In the genomic region with DNA sequence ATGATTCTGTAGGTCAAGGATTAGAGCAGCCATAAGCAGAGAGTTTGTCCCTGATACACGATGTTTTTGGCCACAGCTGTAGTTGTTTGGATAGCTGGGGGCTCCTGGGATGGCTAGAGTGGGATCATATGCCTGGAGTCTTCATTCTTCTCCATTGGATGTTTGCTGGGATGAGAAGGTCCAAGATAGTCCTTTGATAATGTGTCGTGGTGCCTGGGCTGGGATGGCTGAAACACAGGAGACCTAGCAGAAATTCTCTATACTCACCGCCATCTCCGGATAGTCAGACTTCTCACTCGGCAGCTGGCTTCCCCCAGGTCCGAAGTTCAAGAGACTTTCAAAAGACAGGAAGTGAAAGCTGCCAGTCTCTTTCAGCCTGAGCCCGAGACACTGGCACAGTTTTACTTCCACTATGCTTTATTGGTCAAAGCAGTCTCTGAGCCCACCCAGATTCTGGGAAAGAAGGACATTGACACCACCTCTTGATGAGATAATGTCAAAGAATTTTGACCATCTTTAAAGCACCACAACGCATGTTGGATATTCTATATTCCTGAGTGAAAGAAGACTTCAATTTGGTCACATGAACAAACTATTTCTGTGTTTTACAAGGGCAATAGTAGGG, we compare ENCODE assay signal across 9 cellular contexts. TPM values are rescaled to one million over a fixed set of nuclear protein-coding genes. Genes with fewer than 3 reads are reported as not detected.
A peak's percentile ranks its signal among the peaks of the same experiment; 100 is the strongest.
DNase-seq lines count a peak whose midpoint lies in the region; ATAC-seq and TF ChIP-seq lines count a peak whose summit lies in the region.
"Had no signal": no experiment of that assay in that cellular context is flagged by ENCODE, and none has a peak within 500 bp of the region (broad histone marks: within the 10 kb centered on the region; RNA-seq: fewer than 3 reads in every experiment).

No MANE protein-coding gene starts in this region.

- H3K4me1 Mint-ChIP-seq in stimulated activated naive CD8-positive, alpha-beta T cell treated with anti-CD3 and anti-CD28 coated beads, Interleukin-15, amount 100 ng/mL, for 72 hours: peaks cover 7% of the 10 kb centered on the region
- peaks cover 2% of the 10 kb centered on the region for H3K4me1 Mint-ChIP-seq in endodermal cell

- peaks cover 13% of the 10 kb centered on the region for H3K4me1 ChIP-seq in Loucy (ENCODE audit: insufficient read depth, low read length, poor library complexity, severe bottlenecking)
- no peaks in the 10 kb centered on the region for H3K4me1 ChIP-seq in endodermal cell (ENCODE audit: control insufficient read depth, insufficient read depth, low read length)

- no peaks in the 10 kb centered on the region for H3K36me3 Mint-ChIP-seq in endodermal cell (ENCODE audit: low read depth)

- peak overlapping the region; percentile 73 for H3K4me3 ChIP-seq in Loucy (ENCODE audit: low read length, poor library complexity, severe bottlenecking)
- no peak overlapping the region for H3K4me3 ChIP-seq in endodermal cell (ENCODE audit: low read length)

- peak overlapping the region; percentile 67 for H3K4me2 ChIP-seq in Loucy (ENCODE audit: low read depth, low read length, poor library complexity, severe bottlenecking)

- H3F3A ChIP-seq in Loucy (ENCODE audit: low read depth): no peaks in the 10 kb centered on the region

- H2AFZ ChIP-seq in Loucy (ENCODE audit: low read length): peak overlapping the region; percentile 80

- no peak overlapping the region for H3K27ac Mint-ChIP-seq in stimulated activated naive CD8-positive, alpha-beta T cell treated with anti-CD3 and anti-CD28 coated beads, Interleukin-15, amount 100 ng/mL, for 72 hours
- H3K27ac Mint-ChIP-seq in endodermal cell: no peak overlapping the region
- H3K27ac Mint-ChIP-seq: T-helper 1 cell treated with Interleukin-12 subunit alpha and Interleukin-12 subunit beta and Interleukin-4 antibody, amounts not matched to agents 30 μg/mL and 1 μg/mL, for 36 hours had no signal

- H4K20me1 ChIP-seq in Loucy (ENCODE audit: insufficient read depth, low read length, poor library complexity, severe bottlenecking): no peaks in the 10 kb centered on the region

- H3K9me3 ChIP-seq in Loucy (ENCODE audit: insufficient read depth, low read depth, low read length) (no peaks in the 10 kb centered on the region), endodermal cell (ENCODE audit: control insufficient read depth, low read length) (no peaks in the 10 kb centered on the region)

- H3K4me3 Mint-ChIP-seq in stimulated activated naive CD8-positive, alpha-beta T cell treated with anti-CD3 and anti-CD28 coated beads, Interleukin-15, amount 100 ng/mL, for 72 hours: no peak overlapping the region
- no peak overlapping the region for H3K4me3 Mint-ChIP-seq in endodermal cell
- H3K4me3 Mint-ChIP-seq: T-helper 1 cell treated with Interleukin-12 subunit alpha and Interleukin-12 subunit beta and Interleukin-4 antibody, amounts not matched to agents 30 μg/mL and 1 μg/mL, for 36 hours had no signal

- H3K9ac ChIP-seq in Loucy (ENCODE audit: low read depth, low read length, poor library complexity, severe bottlenecking): peak overlapping the region; percentile 75
- no peak overlapping the region for H3K9ac ChIP-seq in endodermal cell (ENCODE audit: extremely low read depth, low read length, poor library complexity, severe bottlenecking)

- H3K27ac ChIP-seq in endodermal cell (ENCODE audit: low read depth, low read length): no peak overlapping the region

- peak; percentile 95 for ATAC-seq in GM18861 (IDR thresholded peaks at IDR 0.05; ENCODE audit: unreplicated experiment)
- ATAC-seq in GM21825 (IDR thresholded peaks at IDR 0.05; ENCODE audit: unreplicated experiment): peak; percentile 97
- ATAC-seq in stimulated activated naive CD8-positive, alpha-beta T cell treated with anti-CD3 and anti-CD28 coated beads, Interleukin-15, amount 100 ng/mL, for 72 hours: peak; percentile 59

- no peaks in the 10 kb centered on the region for H3K9me3 Mint-ChIP-seq in stimulated activated naive CD8-positive, alpha-beta T cell treated with anti-CD3 and anti-CD28 coated beads, Interleukin-15, amount 100 ng/mL, for 72 hours
- H3K9me3 Mint-ChIP-seq in endodermal cell: no peaks in the 10 kb centered on the region
- H3K9me3 Mint-ChIP-seq: T-helper 1 cell treated with Interleukin-12 subunit alpha and Interleukin-12 subunit beta and Interleukin-4 antibody, amounts not matched to agents 30 μg/mL and 1 μg/mL, for 36 hours had no signal

- H3K27me3 Mint-ChIP-seq in stimulated activated naive CD8-positive, alpha-beta T cell treated with anti-CD3 and anti-CD28 coated beads, Interleukin-15, amount 100 ng/mL, for 72 hours: peaks cover 25% of the 10 kb centered on the region
- no peaks in the 10 kb centered on the region for H3K27me3 Mint-ChIP-seq in endodermal cell (ENCODE audit: insufficient read depth)

- no peaks in the 10 kb centered on the region for H3K27me3 ChIP-seq in Loucy (ENCODE audit: insufficient read depth, low read length, poor library complexity, severe bottlenecking)
- H3K27me3 ChIP-seq in endodermal cell (ENCODE audit: control insufficient read depth, insufficient read depth, low read length, poor library complexity, severe bottlenecking): no peaks in the 10 kb centered on the region

- H3K36me3 ChIP-seq in Loucy (ENCODE audit: insufficient read depth, low read length) (no peaks in the 10 kb centered on the region), endodermal cell (ENCODE audit: control insufficient read depth, insufficient read depth, low read length) (no peaks in the 10 kb centered on the region)

- 90 to 94% methylated on average over 6 to 8 of the region's 8 CpGs for WGBS in endodermal cell (ENCODE audit: insufficient coverage in 1 of 2, insufficient read length in 1 of 2), 2 experiments

- no peak for TF ChIP-seq CTCF in Loucy (conservative IDR thresholded peaks at IDR 0.05; ENCODE audit: low read length)
- no peak for TF ChIP-seq CTCF in endodermal cell (conservative IDR thresholded peaks at IDR 0.05)

- H3K9me2 ChIP-seq in Loucy (replicated peaks; ENCODE audit: low read depth, low read length): no peaks in the 10 kb centered on the region

- DNase-seq in germinal center (ENCODE audit: low spot score) (peak; percentile 30), HuH-7.5 (ENCODE audit: low spot score) (no peak), NCI-H226 (no peak), endodermal cell (no peak)
- no peak for DNase-seq in stimulated activated naive CD8-positive, alpha-beta T cell treated with anti-CD3 and anti-CD28 coated beads, Interleukin-15, amount 100 ng/mL, for 72 hours

- H3K79me2 ChIP-seq in Loucy (ENCODE audit: insufficient read depth, low read length): peaks cover 19% of the 10 kb centered on the region

RNA-seq across cellular contexts. Expression of gene MARCKS, which starts 16.0 kb away (rescaled TPM):
- 10 to 100 TPM; 77.2 to 83.8 TPM for total RNA-seq in endodermal cell
- 280 TPM for polyA plus RNA-seq in endodermal cell (2013, experiment 1 of 2)
- polyA plus RNA-seq in endodermal cell (2013, experiment 2 of 2): 268 TPM
